8 cellular contexts compared by ENCODE assay signal in the genomic region with DNA sequence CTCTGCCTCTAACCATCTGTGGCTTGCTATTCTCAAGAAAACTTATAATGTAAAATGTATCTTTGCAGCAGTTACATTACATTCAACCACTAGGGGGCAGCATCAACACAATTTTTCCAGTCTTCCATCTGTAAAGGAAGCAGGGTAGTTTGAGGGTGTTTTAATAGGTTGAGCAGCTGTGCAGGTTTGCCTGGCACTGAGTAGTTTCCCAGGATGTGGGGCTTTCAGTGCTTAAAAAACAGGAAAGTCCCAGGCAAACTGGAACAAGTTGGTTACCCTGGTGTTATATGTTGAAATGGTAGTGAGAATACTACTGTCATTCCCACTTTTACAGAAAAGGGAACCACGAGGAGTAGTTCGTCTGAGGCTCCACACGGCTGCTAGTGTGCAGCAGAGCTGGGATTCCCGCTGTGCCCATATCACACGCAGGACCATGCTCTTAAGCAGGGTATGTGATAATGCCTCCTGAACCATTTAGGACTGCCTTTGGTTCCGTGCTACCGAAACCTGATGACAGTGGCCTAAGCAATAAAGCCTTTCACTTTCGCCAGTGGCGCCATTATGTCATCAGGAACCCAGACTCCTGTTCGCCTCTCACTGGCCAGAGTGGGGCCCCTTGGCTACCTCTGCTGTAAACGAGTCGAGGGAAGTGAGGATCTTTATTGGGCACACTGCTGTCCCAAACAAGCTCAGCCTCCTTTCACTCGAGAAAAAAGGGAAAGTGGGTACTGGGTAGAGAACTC.
DNase-seq lines count a peak whose midpoint lies in the region; ATAC-seq and TF ChIP-seq lines count a peak whose summit lies in the region.

No MANE protein-coding gene starts in this region.

- H3K27me3 ChIP-seq in mammary epithelial cell (ENCODE audit: insufficient read depth, low read length) (no peaks in the 10 kb centered on the region), kidney epithelial cell (ENCODE audit: control insufficient read depth, insufficient read depth, low read length) (no peaks in the 10 kb centered on the region)

- intact Hi-C loops in mammary epithelial cell (cut with micrococcal nuclease): loop anchor here (1.0 kb wide), 1 partner anchor 149 kb away; no protein-coding TSS in a partner anchor

- CTCF ChIA-PET in T-cell (lab: Charles Lee) (interaction anchor here (0.6 to 8.0 kb wide), 12 partner anchors 11 to 568 kb away, joined by 3 to 67 read pairs (median 4); no protein-coding TSS in a partner anchor), mammary epithelial cell (lab: Charles Lee; ENCODE audit: low non-redundant PET) (interaction anchor here (0.6 to 0.7 kb wide), 3 partner anchors 8 to 151 kb away, joined by 3 to 6 read pairs (median 3); a partner anchor contains a TSS)

- peaks cover 57 to 78% (median 68%) of the 10 kb centered on the region in 3 donors for H3K4me1 Mint-ChIP-seq in T-cell

- no peak overlapping the region for H3K4me3 Mint-ChIP-seq in T-cell

- no peak overlapping the region for H3K9ac ChIP-seq in mammary epithelial cell (ENCODE audit: insufficient read depth, low read length)

- H4K20me1 ChIP-seq in mammary epithelial cell (ENCODE audit: insufficient read depth, low read length): no peaks in the 10 kb centered on the region

- no peak overlapping the region for H3K4me3 ChIP-seq in mammary epithelial cell (replicated peaks in 1 of 3; ENCODE audit: insufficient read depth in 1 of 3, low read depth in 2 of 3, low read length in 3 of 3)
- H3K4me3 ChIP-seq in kidney epithelial cell (ENCODE audit: low read depth, low read length): no peak overlapping the region

- no TSS peak for BruUV-seq in mammary epithelial cell (replicated peaks; lab: Mats Ljungman, UMichigan)

- dilution Hi-C loops in mammary epithelial cell (cut with HindIII; ENCODE audit: low sequenced_read_pairs): no loop called here

- peak; percentile 66 for DNase-seq in stimulated activated CD4-positive, alpha-beta T cell treated with anti-CD3 and anti-CD28 coated beads, Interleukin-15, amount 100 ng/mL, for 24 hours
- DNase-seq in stimulated activated CD4-positive, alpha-beta T cell treated with anti-CD3 and anti-CD28 coated beads, Interleukin-12 subunit alpha, Interleukin-12 subunit beta, amount 100 ng/mL, for 4 hours: no peak
- peak; percentile 8 for DNase-seq in NCI-H187 treated with DMSO at 0.1 percent for 48 hours (lab: John Stamatoyannopoulos, UW)
- DNase-seq in T-cell: peak in 26 of 34 experiments; percentile 19 to 68 (median 50)
- DNase-seq in mammary epithelial cell: peak; percentile 72
- DNase-seq in kidney epithelial cell (ENCODE audit: low read depth): no peak
- DNase-seq in stimulated activated CD8-positive, alpha-beta memory T cell treated with anti-CD3 and anti-CD28 coated beads, Interleukin-15, amount 100 ng/mL, for 1 hour (ENCODE audit: low read depth): peak; percentile 30

- H2AFZ ChIP-seq in mammary epithelial cell (ENCODE audit: low read depth, low read length): peak overlapping the region; percentile 56

- H3K4me1 ChIP-seq in mammary epithelial cell (ENCODE audit: insufficient read depth, low read length): peaks cover 12% of the 10 kb centered on the region

- peaks cover 0 to 4% (median 0%) of the 10 kb centered on the region in 3 donors for H3K9me3 Mint-ChIP-seq in T-cell

- no peak overlapping the region for H3K4me2 ChIP-seq in mammary epithelial cell (ENCODE audit: insufficient read depth, low read depth, low read length)

- in situ Hi-C loops in mammary epithelial cell (cut with MboI; ENCODE audit: low sequenced_read_pairs in 2 of 2): loop anchor here (5.0 to 25.0 kb wide), 3 partner anchors 141 to 259 kb away; no protein-coding TSS in a partner anchor

- POLR2A ChIA-PET in T-cell (lab: Charles Lee): interaction anchor here in 1 of 2 donors (0.9 kb wide), 1 partner anchor 49 kb away, joined by 4 read pairs; no protein-coding TSS in a partner anchor

- H3K27ac ChIP-seq in mammary epithelial cell (ENCODE audit: insufficient read depth, low read depth, low read length): no peak overlapping the region

- H3K9me3 ChIP-seq in mammary epithelial cell (replicated peaks; ENCODE audit: insufficient read depth, low read length): no peaks in the 10 kb centered on the region

- H3K79me2 ChIP-seq in mammary epithelial cell (ENCODE audit: insufficient read depth, low read length): no peaks in the 10 kb centered on the region

- ATAC-seq in HG02870 (IDR thresholded peaks at IDR 0.05; ENCODE audit: unreplicated experiment) (peak; percentile 61), T-cell (replicated peaks in 1 of 4) (peak; percentile 27 to 48 (median 37))

- TF ChIP-seq CTCF in mammary epithelial cell (conservative IDR thresholded peaks at IDR 0.05 in 1 of 2, IDR thresholded peaks at IDR 0.05 in 1 of 2; ENCODE audit: extremely low read depth in 1 of 2, insufficient read depth in 1 of 2, low read depth in 1 of 2, low read length in 2 of 2): peak; percentile 68 to 75
- peak; percentile 61 for TF ChIP-seq CTCF in kidney epithelial cell (IDR thresholded peaks at IDR 0.05; ENCODE audit: insufficient read depth, low read length, poor library complexity, severe bottlenecking)

- H3K36me3 ChIP-seq in mammary epithelial cell (ENCODE audit: insufficient read depth, low read length) (no peaks in the 10 kb centered on the region), kidney epithelial cell (ENCODE audit: control insufficient read depth, insufficient read depth, low read length) (no peaks in the 10 kb centered on the region)

- H3K27ac Mint-ChIP-seq in T-cell: peak overlapping the region in 1 of 2 donors; percentile 39

- peaks cover 1% of the 10 kb centered on the region for H3K36me3 Mint-ChIP-seq in T-cell

- H3K27me3 Mint-ChIP-seq in T-cell: no peaks in the 10 kb centered on the region

- 91% methylated on average over 13 of the region's 13 CpGs for WGBS in mammary epithelial cell (ENCODE audit: low coverage, missing lambda C conversion rate)

Comparison
In these comparisons a context has a peak if more than half of its experiments do, and no peak if none do; other contexts are left out.
1. DNase-seq: peak in stimulated activated CD4-positive, alpha-beta T cell treated with anti-CD3 and anti-CD28 coated beads, Interleukin-15, amount 100 ng/mL, for 24 hours (single experiment), NCI-H187 treated with DMSO at 0.1 percent for 48 hours (single experiment), T-cell (26 of 34), mammary epithelial cell (single experiment) and stimulated activated CD8-positive, alpha-beta memory T cell treated with anti-CD3 and anti-CD28 coated beads, Interleukin-15, amount 100 ng/mL, for 1 hour (single experiment); none in stimulated activated CD4-positive, alpha-beta T cell treated with anti-CD3 and anti-CD28 coated beads, Interleukin-12 subunit alpha, Interleukin-12 subunit beta, amount 100 ng/mL, for 4 hours (single experiment) and kidney epithelial cell (single experiment).